ENCODE assay signal across 26 cellular contexts in genomic region chr20:49431345-49431744, GRCh38. TPM values are rescaled to one million over a fixed set of nuclear protein-coding genes. Genes with fewer than 3 reads are reported as not detected.
"Had no signal": no experiment of that assay in that cellular context is flagged by ENCODE, and none has a peak within 500 bp of the region (broad histone marks: within the 10 kb centered on the region; RNA-seq: fewer than 3 reads in every experiment).

No MANE protein-coding gene starts in this region.

- H2AFZ ChIP-seq: parathyroid adenoma had no signal

- H3K36me3 ChIP-seq: left ventricle myocardium inferior, neutrophil, stomach, upper lobe of left lung had no signal

- H3K4me3 ChIP-seq: body of pancreas, left ventricle myocardium inferior, mucosa of descending colon, stomach, testis, upper lobe of left lung had no signal

- DNase-seq: activated CD4-positive, alpha-beta T cell treated with anti-CD3 and anti-CD28 coated beads for 1 hour; activated CD4-positive, alpha-beta T cell treated with anti-CD3 and anti-CD28 coated beads, Interleukin-2, amount 50 U/mL, for 48 hours; activated CD8-positive, alpha-beta memory T cell treated with anti-CD3 and anti-CD28 coated beads, Interleukin-2, amount 10 ng/mL, durations not matched to agents 7 days and 5 days; activated gamma-delta T cell; activated T-cell treated with anti-CD3 and anti-CD28 coated beads, Interleukin-2, amount 50 U/mL, for 4 hours; amniotic stem cell; body of pancreas; dermis blood vessel endothelial cell; effector memory CD8-positive, alpha-beta T cell; glutamatergic neuron; hypothalamus; left ventricle myocardium inferior; mucosa of descending colon; naive thymus-derived CD8-positive, alpha-beta T cell; retina; stimulated activated CD4-positive, alpha-beta T cell treated with anti-CD3 and anti-CD28 coated beads, Interleukin-12 subunit alpha, Interleukin-12 subunit beta, amount 100 ng/mL, for 4 hours; stimulated activated CD4-positive, alpha-beta T cell treated with anti-CD3 and anti-CD28 coated beads, Interleukin-2, amount 100 ng/mL, for 24 hours; stomach; T-helper 9 cell; testis; upper lobe of left lung had no signal

- H3K27ac ChIP-seq: body of pancreas, epithelial cell of prostate, left ventricle myocardium inferior, neutrophil, parathyroid adenoma, stomach, testis, upper lobe of left lung had no signal

- H3K4me1 ChIP-seq: body of pancreas, upper lobe of left lung had no signal

- H3K9me3 ChIP-seq: body of pancreas, left ventricle myocardium inferior, mucosa of descending colon, neutrophil, stomach, testis, upper lobe of left lung had no signal

- H3K79me2 ChIP-seq: parathyroid adenoma had no signal

- H3K27me3 ChIP-seq: body of pancreas, stomach, testis, upper lobe of left lung had no signal

- ATAC-seq: activated CD8-positive, alpha-beta memory T cell treated with anti-CD3 and anti-CD28 coated beads, Interleukin-2, amount 10 ng/mL, durations not matched to agents 7 days and 5 days; activated naive CD4-positive, alpha-beta T cell treated with anti-CD3 and anti-CD28 coated beads, Interleukin-2, amount 50 U/mL, for 72 hours; activated T-cell treated with anti-CD3 and anti-CD28 coated beads, Interleukin-2, amount 50 U/mL, for 4 hours; body of pancreas; effector memory CD8-positive, alpha-beta T cell; mucosa of descending colon; naive thymus-derived CD8-positive, alpha-beta T cell had no signal

- H3K9ac ChIP-seq: parathyroid adenoma had no signal

RNA-seq across cellular contexts. Expression of gene KCNB1, which starts 51.1 kb away (rescaled TPM):
- total RNA-seq: activated naive CD4-positive, alpha-beta T cell treated with anti-CD3 and anti-CD28 coated beads, Interleukin-2, amount 50 U/mL, for 72 hours; dermis blood vessel endothelial cell; kidney epithelial cell had no signal
- polyA plus RNA-seq: naive thymus-derived CD8-positive, alpha-beta T cell had no signal
